In genomic region chr6:86723131-86723530, GRCh38 we compare ENCODE assay signal across 24 cellular contexts.
"Had no signal": no experiment of that assay in that cellular context is flagged by ENCODE, and none has a peak within 500 bp of the region (broad histone marks: within the 10 kb centered on the region; RNA-seq: fewer than 3 reads in every experiment).

No MANE protein-coding gene starts in this region.

- H3K4me3 Mint-ChIP-seq: activated CD4-positive, alpha-beta T cell treated with anti-CD3 and anti-CD28 coated beads, Interleukin-2, amount 10 ng/mL, durations not matched to agents 7 days and 5 days; activated CD8-positive, alpha-beta T cell treated with anti-CD3 and anti-CD28 coated beads for 36 hours; activated T-helper 17 cell treated with anti-CD3 and anti-CD28 coated beads, Interleukin-2, amount 50 U/mL, for 72 hours; central memory CD8-positive, alpha-beta T cell; memory B cell; naive thymus-derived CD4-positive, alpha-beta T cell; neural crest cell had no signal

- H3K36me3 Mint-ChIP-seq: activated naive CD4-positive, alpha-beta T cell treated with anti-CD3 and anti-CD28 coated beads, Interleukin-2, amount 50 U/mL, for 72 hours; memory B cell; naive thymus-derived CD4-positive, alpha-beta T cell had no signal

- H3K9me3 ChIP-seq: thoracic aorta, upper lobe of right lung had no signal

- H3K27me3 ChIP-seq: esophagus muscularis mucosa, spleen, upper lobe of right lung had no signal

- H3K27ac Mint-ChIP-seq: activated CD4-positive, alpha-beta T cell treated with anti-CD3 and anti-CD28 coated beads, Interleukin-2, amount 10 ng/mL, durations not matched to agents 7 days and 5 days; activated CD8-positive, alpha-beta T cell treated with anti-CD3 and anti-CD28 coated beads for 36 hours; activated naive CD4-positive, alpha-beta T cell treated with anti-CD3 and anti-CD28 coated beads, Interleukin-2, amount 50 U/mL, for 72 hours; activated T-helper 17 cell treated with anti-CD3 and anti-CD28 coated beads, Interleukin-2, amount 50 U/mL, for 72 hours; memory B cell; naive thymus-derived CD4-positive, alpha-beta T cell had no signal

- H3K4me1 ChIP-seq: spleen, upper lobe of right lung had no signal

- H3K27ac ChIP-seq: esophagus muscularis mucosa, spleen, thoracic aorta, upper lobe of right lung, VCaP had no signal

- ATAC-seq: activated CD8-positive, alpha-beta T cell treated with anti-CD3 and anti-CD28 coated beads for 36 hours; activated naive CD4-positive, alpha-beta T cell treated with anti-CD3 and anti-CD28 coated beads, Interleukin-2, amount 50 U/mL, for 72 hours; activated T-helper 17 cell treated with anti-CD3 and anti-CD28 coated beads, Interleukin-2, amount 50 U/mL, for 72 hours; left ventricle myocardium superior; naive thymus-derived CD4-positive, alpha-beta T cell; upper lobe of right lung had no signal

- H3K36me3 ChIP-seq: esophagus muscularis mucosa, spleen, thoracic aorta, upper lobe of right lung had no signal

- H3K27me3 Mint-ChIP-seq: activated CD4-positive, alpha-beta T cell treated with anti-CD3 and anti-CD28 coated beads, Interleukin-2, amount 10 ng/mL, durations not matched to agents 7 days and 5 days; activated CD8-positive, alpha-beta T cell treated with anti-CD3 and anti-CD28 coated beads for 36 hours; central memory CD8-positive, alpha-beta T cell; naive thymus-derived CD4-positive, alpha-beta T cell had no signal

- H3K4me1 Mint-ChIP-seq: activated CD4-positive, alpha-beta T cell treated with anti-CD3 and anti-CD28 coated beads, Interleukin-2, amount 10 ng/mL, durations not matched to agents 7 days and 5 days; activated T-helper 17 cell treated with anti-CD3 and anti-CD28 coated beads, Interleukin-2, amount 50 U/mL, for 72 hours; central memory CD8-positive, alpha-beta T cell; memory B cell; naive thymus-derived CD4-positive, alpha-beta T cell; neural crest cell had no signal

- H3K4me3 ChIP-seq: esophagus muscularis mucosa, spleen, thoracic aorta, upper lobe of right lung had no signal

- DNase-seq: activated CD4-positive, alpha-beta T cell treated with anti-CD3 and anti-CD28 coated beads, Interleukin-2, amount 10 ng/mL, durations not matched to agents 7 days and 5 days; activated CD4-positive, CD25-positive, alpha-beta regulatory T cell treated with anti-CD3 and anti-CD28 coated beads, Interleukin-2, amount 50 U/mL, for 72 hours; activated CD8-positive, alpha-beta T cell treated with anti-CD3 and anti-CD28 coated beads for 36 hours; aorta; effector memory CD4-positive, alpha-beta T cell; glutamatergic neuron; hippocampal formation; left ventricle myocardium superior; naive thymus-derived CD4-positive, alpha-beta T cell; posterior cingulate gyrus; retina; spleen; stimulated activated CD4-positive, alpha-beta T cell treated with anti-CD3 and anti-CD28 coated beads, Interleukin-4, amount 100 ng/mL, for 24 hours; stimulated activated naive CD4-positive, alpha-beta T cell treated with Interleukin-2 at 50 U/mL for 16 hours; T-helper 2 cell; upper lobe of right lung had no signal

- H3K9me3 Mint-ChIP-seq: activated CD8-positive, alpha-beta T cell treated with anti-CD3 and anti-CD28 coated beads for 36 hours; activated T-helper 17 cell treated with anti-CD3 and anti-CD28 coated beads, Interleukin-2, amount 50 U/mL, for 72 hours; memory B cell had no signal
